Comparison of ENCODE assay signal across 18 cellular contexts in the genomic region with DNA sequence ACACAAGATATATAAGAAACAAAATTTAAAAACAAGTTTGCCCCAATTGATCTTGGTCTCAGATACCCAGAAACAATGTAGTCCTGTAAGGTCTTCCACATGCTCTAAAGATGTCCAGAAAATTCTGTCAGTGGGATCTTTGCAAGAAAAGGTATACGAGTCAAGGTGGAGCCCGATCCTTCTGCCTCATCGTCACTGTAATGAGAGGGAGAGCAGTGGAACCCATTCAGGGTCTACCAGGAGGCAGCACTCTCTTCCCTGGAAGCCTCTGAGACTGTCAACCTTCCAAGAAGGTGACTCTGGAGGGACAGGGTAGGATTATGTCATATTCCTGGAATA.
DNase-seq lines count a peak whose midpoint lies in the region; ATAC-seq and TF ChIP-seq lines count a peak whose summit lies in the region.
"Had no signal": no experiment of that assay in that cellular context is flagged by ENCODE, and none has a peak within 500 bp of the region (broad histone marks: within the 10 kb centered on the region; RNA-seq: fewer than 3 reads in every experiment).

No MANE protein-coding gene starts in this region.

- H3K36me3 Mint-ChIP-seq in chondrocyte (ENCODE audit: low read depth) (no peaks in the 10 kb centered on the region), HFFc6 (ENCODE audit: low read depth) (no peaks in the 10 kb centered on the region)
- H3K36me3 Mint-ChIP-seq: mesothelial cell of epicardium had no signal

- H4K91ac ChIP-seq in mesenchymal stem cell (ENCODE audit: low read length) = no peak overlapping the region

- H3F3A ChIP-seq in PC-3 (ENCODE audit: low read length, unreplicated experiment) = no peaks in the 10 kb centered on the region

- no peak for TF ChIP-seq CTCF in PC-3 (conservative IDR thresholded peaks at IDR 0.05; ENCODE audit: low read depth, low read length)
- TF ChIP-seq CTCF in chondrocyte (IDR thresholded peaks at IDR 0.05) = no peak
- TF ChIP-seq CTCF in stomach (IDR thresholded peaks at IDR 0.05) = no peak
- no peak for TF ChIP-seq CTCF in HFFc6 (IDR thresholded peaks at IDR 0.05)

- H3K36me3 ChIP-seq in PC-3 (ENCODE audit: low read depth, low read length) (no peaks in the 10 kb centered on the region), mesenchymal stem cell (ENCODE audit: control insufficient read depth in 1 of 2, insufficient read depth in 2 of 2, low read depth in 1 of 2, low read length in 2 of 2) (no peaks in the 10 kb centered on the region), stomach (no peaks in the 10 kb centered on the region)
- H3K36me3 ChIP-seq: brain microvascular endothelial cell, MG63, ovary had no signal

- no peak for ATAC-seq in PC-3

- H3K4me3 ChIP-seq in PC-3 (ENCODE audit: low read length) (no peak overlapping the region), mesenchymal stem cell (ENCODE audit: insufficient read depth in 1 of 2, low read depth in 1 of 2, low read length in 2 of 2) (peak overlapping the region in 1 of 2 experiments; percentile 32), stomach (no peak overlapping the region)
- H3K4me3 ChIP-seq: MG63, ovary had no signal

- H2BK120ac ChIP-seq in mesenchymal stem cell (ENCODE audit: low read depth, low read length) = peak overlapping the region; percentile 95

- H3K27me3 Mint-ChIP-seq in chondrocyte (ENCODE audit: low read depth) = no peaks in the 10 kb centered on the region
- H3K27me3 Mint-ChIP-seq in HFFc6 (ENCODE audit: insufficient read depth) = peaks cover 35% of the 10 kb centered on the region

- no peak for TF ChIP-seq EP300 in stomach (IDR thresholded peaks at IDR 0.05)

- H4K8ac ChIP-seq in mesenchymal stem cell (ENCODE audit: low read length) = peak overlapping the region; percentile 54

- peak overlapping the region; percentile 17 for H2AK5ac ChIP-seq in mesenchymal stem cell (ENCODE audit: low read length, severe bottlenecking)

- DNase-seq in PC-3 = no peak
- no peak for DNase-seq in chondrocyte (ENCODE audit: low spot score)
- DNase-seq in mesenchymal stem cell = no peak
- no peak for DNase-seq in stomach
- no peak for DNase-seq in NAMALWA (ENCODE audit: low spot score)
- DNase-seq in stimulated activated CD4-positive, alpha-beta T cell treated with anti-CD3 and anti-CD28 coated beads, Interleukin-4, amount 100 ng/mL, for 4 hours = no peak
- DNase-seq in NCI-H2196 (lab: John Stamatoyannopoulos, UW; ENCODE audit: unreplicated experiment) = no peak
- DNase-seq in HFFc6 = no peak
- DNase-seq: activated gamma-delta T cell treated with Interleukin-2 at 50 U/mL for 16 hours; AML-193; effector CD4-positive, alpha-beta T cell; GDM1; NCI-H2081; NCI-H526 had no signal

- H2AFZ ChIP-seq in PC-3 (ENCODE audit: low read length) (peak overlapping the region; percentile 53; the same call in 1 of the 2 replicates), mesenchymal stem cell (ENCODE audit: low read depth, low read length) (no peak overlapping the region)

- H3K79me1 ChIP-seq in mesenchymal stem cell (replicated peaks; ENCODE audit: low read length, poor library complexity, severe bottlenecking) = no peaks in the 10 kb centered on the region

- no peaks in the 10 kb centered on the region for H3K9me2 ChIP-seq in PC-3 (replicated peaks; ENCODE audit: low read length)

- no peaks in the 10 kb centered on the region for H4K20me1 ChIP-seq in PC-3 (ENCODE audit: low read length)

- intact Hi-C loops in PC-3 (cut with micrococcal nuclease) = no loop called here
- intact Hi-C loops in stomach (cut with DNase I; ENCODE audit: low total_unique reads) = no loop called here

- H2BK15ac ChIP-seq in mesenchymal stem cell (ENCODE audit: low read depth, poor library complexity, severe bottlenecking) = peak overlapping the region; percentile 15

- WGBS in mesenchymal stem cell = 98% methylated on average over 3 of the region's 3 CpGs
- WGBS in stomach, 5 donors = 83 to 98% (median 94%) methylated on average over 3 of the region's 3 CpGs

- H3K4me3 Mint-ChIP-seq in chondrocyte (ENCODE audit: unreplicated experiment) (no peak overlapping the region), HFFc6 (no peak overlapping the region)
- H3K4me3 Mint-ChIP-seq: mesothelial cell of epicardium had no signal

- peak overlapping the region; percentile 71 to 76 for H3K18ac ChIP-seq in mesenchymal stem cell (ENCODE audit: low read depth in 1 of 2, low read length in 2 of 2)

- H2BK5ac ChIP-seq in mesenchymal stem cell (ENCODE audit: low read depth, low read length, poor library complexity, severe bottlenecking) = peak overlapping the region; percentile 77

- H3K9me3 Mint-ChIP-seq in chondrocyte (ENCODE audit: low read depth) = no peaks in the 10 kb centered on the region
- no peaks in the 10 kb centered on the region for H3K9me3 Mint-ChIP-seq in HFFc6
- H3K9me3 Mint-ChIP-seq: mesothelial cell of epicardium had no signal

- H3K9ac ChIP-seq in PC-3 (ENCODE audit: low read length) (no peak overlapping the region), mesenchymal stem cell (ENCODE audit: low read length) (peak overlapping the region; percentile 35)

- peak overlapping the region in 1 of 2 experiments; percentile 94 for H3K4ac ChIP-seq in mesenchymal stem cell (ENCODE audit: low read depth in 1 of 2, low read length in 2 of 2)

- CTCF ChIA-PET in PC-3 (lab: Charles Lee) = no interaction called here

- peak overlapping the region in 1 of 2 experiments; percentile 92 for H3K14ac ChIP-seq in mesenchymal stem cell (ENCODE audit: low read length in 2 of 2)

- H3K27me3 ChIP-seq in PC-3 (ENCODE audit: low read length) (no peaks in the 10 kb centered on the region), mesenchymal stem cell (ENCODE audit: control insufficient read depth in 1 of 2, insufficient read depth in 1 of 2, low read length in 2 of 2) (peaks cover 0 to 5% of the 10 kb centered on the region in 2 experiments), stomach (no peaks in the 10 kb centered on the region)
- H3K27me3 ChIP-seq: brain microvascular endothelial cell, MG63, ovary had no signal

- H3K4me2 ChIP-seq in PC-3 (ENCODE audit: low read length) (no peak overlapping the region), mesenchymal stem cell (ENCODE audit: low read length, poor library complexity, severe bottlenecking) (no peak overlapping the region)

- POLR2A ChIA-PET in PC-3 (lab: Charles Lee; ENCODE audit: unreplicated experiment) = no interaction called here

- H3K27ac ChIP-seq in PC-3 (ENCODE audit: low read length) (no peak overlapping the region), mesenchymal stem cell (ENCODE audit: low read length, poor library complexity, severe bottlenecking) (peak overlapping the region; percentile 99), stomach (peak overlapping the region in 4 of 5 donors; percentile 67 to 80 (median 74))

- H3K79me2 ChIP-seq in PC-3 (ENCODE audit: low read length) = no peaks in the 10 kb centered on the region

- no peak for TF ChIP-seq POLR2A in stomach (IDR thresholded peaks at IDR 0.05)

- H3K23ac ChIP-seq in mesenchymal stem cell (ENCODE audit: low read length in 2 of 2) = no peak overlapping the region

- H3K4me1 Mint-ChIP-seq in chondrocyte (ENCODE audit: low read depth) (peaks cover 65% of the 10 kb centered on the region), HFFc6 (ENCODE audit: low read depth) (peaks cover 38% of the 10 kb centered on the region)

- no TSS peak for BruUV-seq in PC-3 (replicated peaks; lab: Mats Ljungman, UMichigan)

- H3K4me1 ChIP-seq in PC-3 (ENCODE audit: insufficient read depth, low read length) = peaks cover 37% of the 10 kb centered on the region
- peaks cover 20% of the 10 kb centered on the region for H3K4me1 ChIP-seq in mesenchymal stem cell (ENCODE audit: control insufficient read depth, insufficient read depth, low read depth, low read length)
- H3K4me1 ChIP-seq in stomach = peaks cover 0 to 39% (median 16%) of the 10 kb centered on the region in 4 donors

- H3K27ac Mint-ChIP-seq in chondrocyte (ENCODE audit: unreplicated experiment) (peak overlapping the region; percentile 92), HFFc6 (no peak overlapping the region)

- H3K9me3 ChIP-seq in PC-3 (ENCODE audit: low read length) (no peaks in the 10 kb centered on the region), mesenchymal stem cell (ENCODE audit: control insufficient read depth, low read length) (no peaks in the 10 kb centered on the region), stomach (no peaks in the 10 kb centered on the region)
- H3K9me3 ChIP-seq: ovary had no signal

- H2BK12ac ChIP-seq in mesenchymal stem cell (ENCODE audit: low read length in 2 of 2) = peak overlapping the region; percentile 4 to 98
